Comparison of ENCODE assay signal across 12 cellular contexts in genomic region chrX:72107320-72107719, GRCh38. TPM values are rescaled to one million over a fixed set of nuclear protein-coding genes. Genes with fewer than 3 reads are reported as not detected.
DNase-seq lines count a peak whose midpoint lies in the region; ATAC-seq and TF ChIP-seq lines count a peak whose summit lies in the region.
"Had no signal": no experiment of that assay in that cellular context is flagged by ENCODE, and none has a peak within 500 bp of the region (broad histone marks: within the 10 kb centered on the region; RNA-seq: fewer than 3 reads in every experiment).

No MANE protein-coding gene starts in this region.

- peaks cover 7% of the 10 kb centered on the region for H3K4me1 Mint-ChIP-seq in activated naive CD4-positive, alpha-beta T cell treated with anti-CD3 and anti-CD28 coated beads for 36 hours (ENCODE audit: low read depth)
- peaks cover 17% of the 10 kb centered on the region for H3K4me1 Mint-ChIP-seq in stimulated activated naive CD8-positive, alpha-beta T cell treated with anti-CD3 and anti-CD28 coated beads, Interleukin-15, amount 100 ng/mL, for 72 hours

- intact Hi-C loops in activated naive CD4-positive, alpha-beta T cell treated with anti-CD3 and anti-CD28 coated beads for 36 hours (cut with micrococcal nuclease): no loop called here

- TF ChIP-seq CTCF in fibroblast of mammary gland (conservative IDR thresholded peaks at IDR 0.05; ENCODE audit: control insufficient read depth, insufficient read depth, low read depth, low read length): no peak

- peaks cover 5% of the 10 kb centered on the region for H3K27me3 Mint-ChIP-seq in activated naive CD4-positive, alpha-beta T cell treated with anti-CD3 and anti-CD28 coated beads for 36 hours (ENCODE audit: low read depth)
- peaks cover 65% of the 10 kb centered on the region for H3K27me3 Mint-ChIP-seq in stimulated activated naive CD8-positive, alpha-beta T cell treated with anti-CD3 and anti-CD28 coated beads, Interleukin-15, amount 100 ng/mL, for 72 hours

- no peaks in the 10 kb centered on the region for H3K36me3 Mint-ChIP-seq in activated naive CD4-positive, alpha-beta T cell treated with anti-CD3 and anti-CD28 coated beads, Interleukin-2, amount 50 U/mL, for 72 hours
- H3K36me3 Mint-ChIP-seq in activated naive CD4-positive, alpha-beta T cell treated with anti-CD3 and anti-CD28 coated beads for 36 hours (ENCODE audit: low read depth): no peaks in the 10 kb centered on the region

- no peak overlapping the region for H3K4me3 ChIP-seq in fibroblast of mammary gland (ENCODE audit: control insufficient read depth, low read depth, low read length)

- ATAC-seq in activated naive CD4-positive, alpha-beta T cell treated with anti-CD3 and anti-CD28 coated beads, Interleukin-2, amount 50 U/mL, for 72 hours: peak; percentile 26 to 30
- ATAC-seq in stimulated activated naive CD8-positive, alpha-beta T cell treated with anti-CD3 and anti-CD28 coated beads, Interleukin-15, amount 100 ng/mL, for 72 hours: peak; percentile 35
- ATAC-seq in GM18517 (IDR thresholded peaks at IDR 0.05; ENCODE audit: unreplicated experiment): no peak
- ATAC-seq in GM18867 (IDR thresholded peaks at IDR 0.05; ENCODE audit: unreplicated experiment): no peak
- ATAC-seq: HCT116 had no signal

- no peak overlapping the region for H3K27ac Mint-ChIP-seq in activated naive CD4-positive, alpha-beta T cell treated with anti-CD3 and anti-CD28 coated beads, Interleukin-2, amount 50 U/mL, for 72 hours
- H3K27ac Mint-ChIP-seq in activated naive CD4-positive, alpha-beta T cell treated with anti-CD3 and anti-CD28 coated beads for 36 hours: no peak overlapping the region
- no peak overlapping the region for H3K27ac Mint-ChIP-seq in stimulated activated naive CD8-positive, alpha-beta T cell treated with anti-CD3 and anti-CD28 coated beads, Interleukin-15, amount 100 ng/mL, for 72 hours

- H3K9me3 Mint-ChIP-seq in activated naive CD4-positive, alpha-beta T cell treated with anti-CD3 and anti-CD28 coated beads, Interleukin-2, amount 50 U/mL, for 72 hours: no peaks in the 10 kb centered on the region
- no peaks in the 10 kb centered on the region for H3K9me3 Mint-ChIP-seq in activated naive CD4-positive, alpha-beta T cell treated with anti-CD3 and anti-CD28 coated beads for 36 hours
- H3K9me3 Mint-ChIP-seq in stimulated activated naive CD8-positive, alpha-beta T cell treated with anti-CD3 and anti-CD28 coated beads, Interleukin-15, amount 100 ng/mL, for 72 hours: no peaks in the 10 kb centered on the region

- no peak overlapping the region for H3K4me3 Mint-ChIP-seq in activated naive CD4-positive, alpha-beta T cell treated with anti-CD3 and anti-CD28 coated beads for 36 hours
- H3K4me3 Mint-ChIP-seq in stimulated activated naive CD8-positive, alpha-beta T cell treated with anti-CD3 and anti-CD28 coated beads, Interleukin-15, amount 100 ng/mL, for 72 hours: no peak overlapping the region

- CTCF ChIA-PET in activated naive CD4-positive, alpha-beta T cell treated with anti-CD3 and anti-CD28 coated beads for 36 hours (lab: Charles Lee): no interaction called here

- DNase-seq in activated naive CD4-positive, alpha-beta T cell treated with anti-CD3 and anti-CD28 coated beads, Interleukin-2, amount 50 U/mL, for 72 hours (ENCODE audit: low spot score in 2 of 2): no peak
- DNase-seq in activated naive CD4-positive, alpha-beta T cell treated with anti-CD3 and anti-CD28 coated beads for 36 hours: no peak
- DNase-seq in SW480 (ENCODE audit: low spot score) (peak; percentile 22), fibroblast of mammary gland (ENCODE audit: low read depth) (peak; percentile 61), NCI-H1694 treated with DMSO at 0.1 percent for 48 hours (lab: John Stamatoyannopoulos, UW) (no peak)
- DNase-seq in stimulated activated naive CD8-positive, alpha-beta T cell treated with anti-CD3 and anti-CD28 coated beads, Interleukin-15, amount 100 ng/mL, for 72 hours: no peak
- DNase-seq: effector CD4-positive, alpha-beta T cell; NCI-H2081; T-helper 1 cell had no signal

RNA-seq across cellular contexts. Expression of gene RTL5, which starts 24.4 kb away (rescaled TPM):
- total RNA-seq in activated naive CD4-positive, alpha-beta T cell treated with anti-CD3 and anti-CD28 coated beads, Interleukin-2, amount 50 U/mL, for 72 hours: under 1 TPM; 0.11 to 0.12 TPM
- under 1 TPM; 0.10 TPM for total RNA-seq in activated naive CD4-positive, alpha-beta T cell treated with anti-CD3 and anti-CD28 coated beads for 36 hours

Comparison
In these comparisons a context has a peak if more than half of its experiments do, and no peak if none do; other contexts are left out.
1. ATAC-seq: peak in activated naive CD4-positive, alpha-beta T cell treated with anti-CD3 and anti-CD28 coated beads, Interleukin-2, amount 50 U/mL, for 72 hours (2 of 2) and stimulated activated naive CD8-positive, alpha-beta T cell treated with anti-CD3 and anti-CD28 coated beads, Interleukin-15, amount 100 ng/mL, for 72 hours (single experiment); none in GM18517 (single experiment) and GM18867 (single experiment).
2. DNase-seq: peak in SW480 (single experiment) and fibroblast of mammary gland (single experiment); none in activated naive CD4-positive, alpha-beta T cell treated with anti-CD3 and anti-CD28 coated beads, Interleukin-2, amount 50 U/mL, for 72 hours (0 of 2), activated naive CD4-positive, alpha-beta T cell treated with anti-CD3 and anti-CD28 coated beads for 36 hours (single experiment), stimulated activated naive CD8-positive, alpha-beta T cell treated with anti-CD3 and anti-CD28 coated beads, Interleukin-15, amount 100 ng/mL, for 72 hours (0 of 2) and NCI-H1694 treated with DMSO at 0.1 percent for 48 hours (single experiment).